In genomic region chr20:46710149-46710913, GRCh38 we compare ENCODE assay signal across 11 cellular contexts. TPM values are rescaled to one million over a fixed set of nuclear protein-coding genes. Genes with fewer than 3 reads are reported as not detected.
DNase-seq lines count a peak whose midpoint lies in the region; ATAC-seq and TF ChIP-seq lines count a peak whose summit lies in the region.
"Had no signal": no experiment of that assay in that cellular context is flagged by ENCODE, and none has a peak within 500 bp of the region (broad histone marks: within the 10 kb centered on the region; RNA-seq: fewer than 3 reads in every experiment).

No MANE protein-coding gene starts in this region.

- H2BK120ac ChIP-seq in mesenchymal stem cell (ENCODE audit: low read depth, low read length), result peak overlapping the region; percentile 78

- POLR2A ChIA-PET in HEK293T (lab: Yijun Ruan, JAX), result interaction anchor here (1.2 kb wide), 1 partner anchor 21 kb away, joined by 4 read pairs; the partner anchor contains the start of gene TP53RK

- no peak overlapping the region for H2BK15ac ChIP-seq in mesenchymal stem cell (ENCODE audit: low read depth, poor library complexity, severe bottlenecking)

- CTCF ChIA-PET in HEK293T (lab: Yijun Ruan, JAX), result interaction anchor here (0.7 kb wide), 1 partner anchor 496 kb away, joined by 3 read pairs; no protein-coding TSS in a partner anchor

- H3K9ac ChIP-seq in mesenchymal stem cell (ENCODE audit: low read length), result peak overlapping the region; percentile 94

- peaks cover 15% of the 10 kb centered on the region for H3K79me1 ChIP-seq in mesenchymal stem cell (replicated peaks; ENCODE audit: low read length, poor library complexity, severe bottlenecking)

- H3K27ac Mint-ChIP-seq in activated CD4-positive, alpha-beta T cell treated with anti-CD3 and anti-CD28 coated beads, Interleukin-2, amount 10 ng/mL, durations not matched to agents 24 days and 14 days, result no peak overlapping the region
- no peak overlapping the region for H3K27ac Mint-ChIP-seq in central memory CD8-positive, alpha-beta T cell (ENCODE audit: low read depth)
- no peak overlapping the region for H3K27ac Mint-ChIP-seq in activated T-helper 1 cell treated with anti-CD3 and anti-CD28 coated beads, Interleukin-12 subunit alpha, Interleukin-12 subunit beta, Interleukin-2, Interleukin-4 antibody, amounts not matched to agents 30 ng/mL and 10 ng/mL and 1 ng/mL, durations not matched to agents 14 hours and 24 hours and 36 hours

- H2AFZ ChIP-seq in mesenchymal stem cell (ENCODE audit: low read depth, low read length), result peak overlapping the region; percentile 92

- H3K27me3 Mint-ChIP-seq in activated CD4-positive, alpha-beta T cell treated with anti-CD3 and anti-CD28 coated beads, Interleukin-2, amount 10 ng/mL, durations not matched to agents 24 days and 14 days, result peaks cover 57% of the 10 kb centered on the region
- peaks cover 78% of the 10 kb centered on the region for H3K27me3 Mint-ChIP-seq in central memory CD8-positive, alpha-beta T cell
- peaks cover 40% of the 10 kb centered on the region for H3K27me3 Mint-ChIP-seq in activated T-helper 1 cell treated with anti-CD3 and anti-CD28 coated beads, Interleukin-12 subunit alpha, Interleukin-12 subunit beta, Interleukin-2, Interleukin-4 antibody, amounts not matched to agents 30 ng/mL and 10 ng/mL and 1 ng/mL, durations not matched to agents 14 hours and 24 hours and 36 hours (ENCODE audit: insufficient read depth)

- H3K36me3 ChIP-seq in mesenchymal stem cell (ENCODE audit: control insufficient read depth in 1 of 2, insufficient read depth in 2 of 2, low read depth in 1 of 2, low read length in 2 of 2) (peaks cover 3 to 24% of the 10 kb centered on the region in 2 experiments), thoracic aorta (no peaks in the 10 kb centered on the region)

- DNase-seq in activated CD4-positive, alpha-beta T cell treated with anti-CD3 and anti-CD28 coated beads, Interleukin-2, amount 10 ng/mL, durations not matched to agents 24 days and 14 days, result no peak
- no peak for DNase-seq in activated CD4-positive, alpha-beta T cell treated with anti-CD3 and anti-CD28 coated beads, Interleukin-2, amount 50 U/mL, for 1 hour
- DNase-seq in central memory CD8-positive, alpha-beta T cell (ENCODE audit: low spot score in 2 of 2), result no peak
- DNase-seq in mesenchymal stem cell (no peak), thoracic aorta (ENCODE audit: low spot score) (no peak), HEK293T (ENCODE audit: extremely low spot score) (no peak), DMS 273 (lab: John Stamatoyannopoulos, UW; ENCODE audit: unreplicated experiment) (no peak)
- DNase-seq in activated T-helper 1 cell treated with anti-CD3 and anti-CD28 coated beads, Interleukin-12 subunit alpha, Interleukin-12 subunit beta, Interleukin-2, Interleukin-4 antibody, amounts not matched to agents 30 ng/mL and 10 ng/mL and 1 ng/mL, durations not matched to agents 14 hours and 24 hours and 36 hours (ENCODE audit: low spot score), result no peak
- DNase-seq: stimulated activated naive CD4-positive, alpha-beta T cell had no signal

- peak overlapping the region; percentile 76 for H3K4me2 ChIP-seq in mesenchymal stem cell (ENCODE audit: low read length, poor library complexity, severe bottlenecking)

- H3K4ac ChIP-seq in mesenchymal stem cell (ENCODE audit: low read depth in 1 of 2, low read length in 2 of 2), result peak overlapping the region; percentile 86 to 95

- peaks cover 6% of the 10 kb centered on the region for H3K36me3 Mint-ChIP-seq in activated CD4-positive, alpha-beta T cell treated with anti-CD3 and anti-CD28 coated beads, Interleukin-2, amount 10 ng/mL, durations not matched to agents 24 days and 14 days (ENCODE audit: low read depth)
- H3K36me3 Mint-ChIP-seq in central memory CD8-positive, alpha-beta T cell (ENCODE audit: insufficient read depth), result peaks cover 2% of the 10 kb centered on the region
- H3K36me3 Mint-ChIP-seq in activated T-helper 1 cell treated with anti-CD3 and anti-CD28 coated beads, Interleukin-12 subunit alpha, Interleukin-12 subunit beta, Interleukin-2, Interleukin-4 antibody, amounts not matched to agents 30 ng/mL and 10 ng/mL and 1 ng/mL, durations not matched to agents 14 hours and 24 hours and 36 hours (ENCODE audit: low read depth), result peaks cover 3% of the 10 kb centered on the region

- H3K27ac ChIP-seq in mesenchymal stem cell (ENCODE audit: low read length, poor library complexity, severe bottlenecking), result no peak overlapping the region
- peak overlapping the region; percentile 67 to 76 for H3K27ac ChIP-seq in thoracic aorta
- H3K27ac ChIP-seq: C4-2B had no signal

- intact Hi-C loops in activated CD4-positive, alpha-beta T cell treated with anti-CD3 and anti-CD28 coated beads, Interleukin-2, amount 10 ng/mL, durations not matched to agents 24 days and 14 days (cut with micrococcal nuclease), result no loop called here
- intact Hi-C loops in activated T-helper 1 cell treated with anti-CD3 and anti-CD28 coated beads, Interleukin-12 subunit alpha, Interleukin-12 subunit beta, Interleukin-2, Interleukin-4 antibody, amounts not matched to agents 30 ng/mL and 10 ng/mL and 1 ng/mL, durations not matched to agents 14 hours and 24 hours and 36 hours (cut with micrococcal nuclease), result no loop called here

- peak overlapping the region; percentile 85 for H4K91ac ChIP-seq in mesenchymal stem cell (ENCODE audit: low read length)

- H3K9me3 Mint-ChIP-seq in activated CD4-positive, alpha-beta T cell treated with anti-CD3 and anti-CD28 coated beads, Interleukin-2, amount 10 ng/mL, durations not matched to agents 24 days and 14 days, result peaks cover 3% of the 10 kb centered on the region
- no peaks in the 10 kb centered on the region for H3K9me3 Mint-ChIP-seq in central memory CD8-positive, alpha-beta T cell
- no peaks in the 10 kb centered on the region for H3K9me3 Mint-ChIP-seq in activated T-helper 1 cell treated with anti-CD3 and anti-CD28 coated beads, Interleukin-12 subunit alpha, Interleukin-12 subunit beta, Interleukin-2, Interleukin-4 antibody, amounts not matched to agents 30 ng/mL and 10 ng/mL and 1 ng/mL, durations not matched to agents 14 hours and 24 hours and 36 hours

- peaks cover 10% of the 10 kb centered on the region for H3K4me1 ChIP-seq in mesenchymal stem cell (ENCODE audit: control insufficient read depth, insufficient read depth, low read depth, low read length)
- peaks cover 3 to 37% of the 10 kb centered on the region in 2 donors for H3K4me1 ChIP-seq in thoracic aorta (ENCODE audit: control insufficient read depth in 1 of 2, low read depth in 2 of 2)

- H3K4me3 ChIP-seq in mesenchymal stem cell (ENCODE audit: insufficient read depth in 1 of 2, low read depth in 1 of 2, low read length in 2 of 2), result peak overlapping the region; percentile 53 to 89
- H3K4me3 ChIP-seq in thoracic aorta, result peak overlapping the region; percentile 78

- ATAC-seq in central memory CD8-positive, alpha-beta T cell (replicated peaks; ENCODE audit: extremely low read depth, poor library complexity, severe bottlenecking), result no peak
- no peak for ATAC-seq in thoracic aorta (ENCODE audit: insufficient number of reproducible peaks, low FRiP score, low read depth)

- peak overlapping the region in 1 of 2 experiments; percentile 5 for H3K23ac ChIP-seq in mesenchymal stem cell (ENCODE audit: low read length in 2 of 2)

- peak overlapping the region; percentile 57 for H3K4me3 Mint-ChIP-seq in activated CD4-positive, alpha-beta T cell treated with anti-CD3 and anti-CD28 coated beads, Interleukin-2, amount 10 ng/mL, durations not matched to agents 24 days and 14 days
- peak overlapping the region; percentile 57 for H3K4me3 Mint-ChIP-seq in central memory CD8-positive, alpha-beta T cell
- H3K4me3 Mint-ChIP-seq in activated T-helper 1 cell treated with anti-CD3 and anti-CD28 coated beads, Interleukin-12 subunit alpha, Interleukin-12 subunit beta, Interleukin-2, Interleukin-4 antibody, amounts not matched to agents 30 ng/mL and 10 ng/mL and 1 ng/mL, durations not matched to agents 14 hours and 24 hours and 36 hours, result no peak overlapping the region

- no peak for TF ChIP-seq CTCF in thoracic aorta (IDR thresholded peaks at IDR 0.05)

- H2BK12ac ChIP-seq in mesenchymal stem cell (ENCODE audit: low read length in 2 of 2), result peak overlapping the region in 1 of 2 experiments; percentile 61

- peak overlapping the region; percentile 74 to 95 for H3K18ac ChIP-seq in mesenchymal stem cell (ENCODE audit: low read depth in 1 of 2, low read length in 2 of 2)

- no peak overlapping the region for H2AK5ac ChIP-seq in mesenchymal stem cell (ENCODE audit: low read length, severe bottlenecking)

- peaks cover 0 to under 1% of the 10 kb centered on the region in 2 experiments for H3K27me3 ChIP-seq in mesenchymal stem cell (ENCODE audit: control insufficient read depth in 1 of 2, insufficient read depth in 1 of 2, low read length in 2 of 2)
- no peaks in the 10 kb centered on the region for H3K27me3 ChIP-seq in thoracic aorta (replicated peaks; ENCODE audit: insufficient read depth)

- no peak overlapping the region for H2BK5ac ChIP-seq in mesenchymal stem cell (ENCODE audit: low read depth, low read length, poor library complexity, severe bottlenecking)

- peaks cover 7% of the 10 kb centered on the region for H3K4me1 Mint-ChIP-seq in activated CD4-positive, alpha-beta T cell treated with anti-CD3 and anti-CD28 coated beads, Interleukin-2, amount 10 ng/mL, durations not matched to agents 24 days and 14 days
- H3K4me1 Mint-ChIP-seq in central memory CD8-positive, alpha-beta T cell, result peaks cover 15% of the 10 kb centered on the region
- H3K4me1 Mint-ChIP-seq in activated T-helper 1 cell treated with anti-CD3 and anti-CD28 coated beads, Interleukin-12 subunit alpha, Interleukin-12 subunit beta, Interleukin-2, Interleukin-4 antibody, amounts not matched to agents 30 ng/mL and 10 ng/mL and 1 ng/mL, durations not matched to agents 14 hours and 24 hours and 36 hours (ENCODE audit: low read depth), result peaks cover 4% of the 10 kb centered on the region

- H3K9me3 ChIP-seq in mesenchymal stem cell (ENCODE audit: control insufficient read depth, low read length) (peaks cover 4% of the 10 kb centered on the region), thoracic aorta (peaks cover 5% of the 10 kb centered on the region)

- H3K14ac ChIP-seq in mesenchymal stem cell (ENCODE audit: low read length in 2 of 2), result peak overlapping the region in 1 of 2 experiments; percentile 73

- H4K8ac ChIP-seq in mesenchymal stem cell (ENCODE audit: low read length), result peak overlapping the region; percentile 99

- 51% methylated on average over 20 of the region's 23 CpGs for WGBS in mesenchymal stem cell

RNA-seq across cellular contexts. Expression of gene SLC2A10, which starts 0.9 kb away (rescaled TPM):
- not detected in 2 replicates for total RNA-seq in activated CD4-positive, alpha-beta T cell treated with anti-CD3 and anti-CD28 coated beads, Interleukin-2, amount 10 ng/mL, durations not matched to agents 24 days and 14 days
- polyA plus RNA-seq in mesenchymal stem cell (2013, experiment 1 of 2), result 35.9 TPM
- polyA plus RNA-seq in mesenchymal stem cell (2013, experiment 2 of 2), result 37.1 TPM
- total RNA-seq in thoracic aorta, result 10 to 100 TPM; 19.8 to 49.0 TPM
- total RNA-seq in activated T-helper 1 cell treated with anti-CD3 and anti-CD28 coated beads, Interleukin-12 subunit alpha, Interleukin-12 subunit beta, Interleukin-2, Interleukin-4 antibody, amounts not matched to agents 30 ng/mL and 10 ng/mL and 1 ng/mL, durations not matched to agents 14 hours and 24 hours and 36 hours, result not detected in 2 replicates
- total RNA-seq: T-helper 2 cell treated with Interferon-gamma antibody and Interleukin-4, amounts not matched to agents 100 ng/mL and 5 ng/mL, for 36 hours had no signal

RNA-seq across cellular contexts. Expression of gene TP53RK, which starts 21.1 kb away (rescaled TPM):
- total RNA-seq in activated CD4-positive, alpha-beta T cell treated with anti-CD3 and anti-CD28 coated beads, Interleukin-2, amount 10 ng/mL, durations not matched to agents 24 days and 14 days, result 15.5 and 16.5 TPM in 2 replicates
- polyA plus RNA-seq in mesenchymal stem cell (2013, experiment 1 of 2), result 13.0 TPM
- 13.9 TPM for polyA plus RNA-seq in mesenchymal stem cell (2013, experiment 2 of 2)
- total RNA-seq in thoracic aorta, result 10 to 100 TPM; 19.3 to 19.9 TPM
- total RNA-seq in activated T-helper 1 cell treated with anti-CD3 and anti-CD28 coated beads, Interleukin-12 subunit alpha, Interleukin-12 subunit beta, Interleukin-2, Interleukin-4 antibody, amounts not matched to agents 30 ng/mL and 10 ng/mL and 1 ng/mL, durations not matched to agents 14 hours and 24 hours and 36 hours, result 16.8 and 18.5 TPM in 2 replicates

RNA-seq across cellular contexts. Expression of gene SLC13A3, which starts 59.1 kb away (rescaled TPM):
- not detected in 2 replicates for total RNA-seq in activated CD4-positive, alpha-beta T cell treated with anti-CD3 and anti-CD28 coated beads, Interleukin-2, amount 10 ng/mL, durations not matched to agents 24 days and 14 days
- polyA plus RNA-seq in mesenchymal stem cell (2013, experiment 1 of 2), result 0.62 TPM
- polyA plus RNA-seq in mesenchymal stem cell (2013, experiment 2 of 2), result 0.66 TPM
- total RNA-seq in thoracic aorta, result 1 to 10 TPM; 3.2 to 4.9 TPM
- 0.24 TPM in 1 of 2 replicates, not detected in the other for total RNA-seq in activated T-helper 1 cell treated with anti-CD3 and anti-CD28 coated beads, Interleukin-12 subunit alpha, Interleukin-12 subunit beta, Interleukin-2, Interleukin-4 antibody, amounts not matched to agents 30 ng/mL and 10 ng/mL and 1 ng/mL, durations not matched to agents 14 hours and 24 hours and 36 hours
- total RNA-seq: T-helper 2 cell treated with Interferon-gamma antibody and Interleukin-4, amounts not matched to agents 100 ng/mL and 5 ng/mL, for 36 hours had no signal

Comparison
In these comparisons a context has a peak if more than half of its experiments do, and no peak if none do; other contexts are left out.
1. RNA of gene SLC2A10, which starts 0.9 kb away (total RNA-seq): 19.8 to 49.0 TPM in thoracic aorta; not detected in activated CD4-positive, alpha-beta T cell treated with anti-CD3 and anti-CD28 coated beads, Interleukin-2, amount 10 ng/mL, durations not matched to agents 24 days and 14 days and not detected in activated T-helper 1 cell treated with anti-CD3 and anti-CD28 coated beads, Interleukin-12 subunit alpha, Interleukin-12 subunit beta, Interleukin-2, Interleukin-4 antibody, amounts not matched to agents 30 ng/mL and 10 ng/mL and 1 ng/mL, durations not matched to agents 14 hours and 24 hours and 36 hours; every median in the first group is over 10 times any median in the second.